ENCODE assay signal across 8 cellular contexts in the genomic region with DNA sequence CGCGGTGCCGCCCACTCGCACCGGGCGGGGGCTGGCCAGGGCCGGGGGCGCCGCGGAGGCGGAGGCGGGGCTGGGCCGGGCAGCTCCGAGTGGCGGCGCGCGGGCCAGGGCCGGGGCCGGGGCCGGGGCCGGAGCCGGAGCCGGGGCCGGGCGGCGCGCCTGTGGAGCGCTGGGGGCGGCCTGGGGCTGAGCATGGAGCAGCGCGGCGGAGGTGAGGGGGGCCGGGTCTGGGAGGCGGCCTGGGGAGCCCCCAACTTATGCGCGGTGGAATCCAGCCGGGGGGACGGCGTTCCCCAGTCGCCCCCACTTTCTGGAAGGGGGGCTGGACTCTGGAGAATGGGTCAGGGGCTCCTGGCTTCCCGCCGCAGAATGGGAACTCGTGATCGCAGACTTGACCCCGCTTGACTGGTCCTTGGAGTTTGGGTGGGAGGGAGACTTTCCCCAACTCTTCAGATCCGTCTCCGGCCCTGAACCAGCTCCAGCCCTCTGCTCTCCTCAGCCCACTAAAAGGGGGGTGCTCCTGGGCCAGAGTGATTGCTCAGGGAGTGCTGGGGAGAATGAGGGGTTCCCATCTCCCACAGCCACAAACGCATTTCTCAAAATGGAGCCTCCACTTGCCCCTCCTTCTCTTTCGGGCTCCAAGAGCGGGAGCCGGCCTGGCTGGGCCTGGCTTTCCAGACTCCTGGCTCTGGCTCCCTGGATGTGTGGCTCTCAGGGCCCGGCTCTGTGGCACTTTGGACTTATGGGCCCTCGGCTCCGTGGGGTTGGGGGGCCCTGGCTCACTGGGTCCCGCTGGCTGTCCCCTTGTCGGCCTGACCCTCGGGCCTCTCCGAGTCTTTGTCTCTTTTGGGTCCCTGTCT. TPM values are rescaled to one million over a fixed set of nuclear protein-coding genes. Genes with fewer than 3 reads are reported as not detected.
DNase-seq lines count a peak whose midpoint lies in the region; TF ChIP-seq lines count a peak whose summit lies in the region.

Gene LZTS2, plus strand, starts transcription at position 67 of the 860 bp plus-strand sequence. CDS start 2,731 bp downstream, outside the sequence.

- peaks cover 8% of the 10 kb centered on the region for H3K36me3 Mint-ChIP-seq in endothelial cell (ENCODE audit: low read depth, unreplicated experiment)

- H3K27me3 Mint-ChIP-seq in endothelial cell (ENCODE audit: unreplicated experiment), result peaks cover 8% of the 10 kb centered on the region

- DNase-seq in NCI-H748 (lab: John Stamatoyannopoulos, UW; ENCODE audit: unreplicated experiment), result peak; percentile 18
- DNase-seq in NCI-H748 treated with DMSO at 0.1 percent for 48 hours (lab: John Stamatoyannopoulos, UW), result no peak
- DNase-seq in Peyer's patch, result no peak
- DNase-seq in endothelial cell (ENCODE audit: low spot score), result peak; percentile 63
- no peak for DNase-seq in ecto neural progenitor cell (ENCODE audit: low spot score)
- DNase-seq in NCI-H2029 treated with DMSO at 0.1 percent for 48 hours (lab: John Stamatoyannopoulos, UW), result no peak

- H3K36me3 ChIP-seq in Peyer's patch (peaks cover 0 to 17% (median 0%) of the 10 kb centered on the region in 3 donors), urinary bladder (ENCODE audit: insufficient read depth) (no peaks in the 10 kb centered on the region)

- TF ChIP-seq CTCF in Peyer's patch (IDR thresholded peaks at IDR 0.05) (no peak), endothelial cell (IDR thresholded peaks at IDR 0.05; ENCODE audit: unreplicated experiment) (no peak)

- H3K27ac Mint-ChIP-seq in endothelial cell (ENCODE audit: unreplicated experiment), result peak within 1 kb of the TSS; percentile 88

- H3K9me3 ChIP-seq in Peyer's patch, result no peaks in the 10 kb centered on the region
- no peaks in the 10 kb centered on the region for H3K9me3 ChIP-seq in mononuclear cell (ENCODE audit: low read depth, low read length)

- H3K4me3 ChIP-seq in Peyer's patch, result peak within 1 kb of the TSS; percentile 75 to 96 (median 79)
- H3K4me3 ChIP-seq in mononuclear cell (ENCODE audit: low read length), result peak within 1 kb of the TSS; percentile 69
- H3K4me3 ChIP-seq in urinary bladder (ENCODE audit: low read depth, low read length), result peak within 1 kb of the TSS; percentile 62

- H3K4me3 Mint-ChIP-seq in endothelial cell (ENCODE audit: unreplicated experiment), result peak within 1 kb of the TSS; percentile 95

- H3K27ac ChIP-seq in Peyer's patch, result peak within 1 kb of the TSS; percentile 95 to 100 (median 96)
- H3K27ac ChIP-seq in urinary bladder (ENCODE audit: low read depth), result peak within 1 kb of the TSS; percentile 100

- no peaks in the 10 kb centered on the region for H3K9me3 Mint-ChIP-seq in endothelial cell (ENCODE audit: unreplicated experiment)

- H3K4me1 ChIP-seq in Peyer's patch (peaks cover 0 to 44% (median 13%) of the 10 kb centered on the region in 4 donors), mononuclear cell (ENCODE audit: insufficient read depth, low read length) (peaks cover 39% of the 10 kb centered on the region), urinary bladder (ENCODE audit: insufficient read depth) (no peaks in the 10 kb centered on the region)

- peaks cover 17% of the 10 kb centered on the region for H3K4me1 Mint-ChIP-seq in endothelial cell (ENCODE audit: unreplicated experiment)

- WGBS in urinary bladder, result 2% methylated on average over 59 of the region's 59 CpGs

- TF ChIP-seq POLR2A in Peyer's patch (IDR thresholded peaks at IDR 0.05), result no peak

- H3K27me3 ChIP-seq in Peyer's patch (no peaks in the 10 kb centered on the region), mononuclear cell (ENCODE audit: insufficient read depth, low read length) (no peaks in the 10 kb centered on the region)

RNA-seq across cellular contexts. Expression of gene LZTS2, which starts in this region (rescaled TPM):
- 10 to 100 TPM; 28.0 to 57.4 (median 47.1) TPM for total RNA-seq in Peyer's patch
- 52.2 TPM for total RNA-seq in endothelial cell (ENCODE audit: unreplicated experiment)
- 8.1 TPM for total RNA-seq in mononuclear cell
- total RNA-seq in urinary bladder, result 35.6 TPM
- polyA plus RNA-seq in urinary bladder, result 142 TPM

Comparison
In these comparisons a context has a peak if more than half of its experiments do, and no peak if none do; other contexts are left out.
1. DNase-seq: peak in NCI-H748 (single experiment) and endothelial cell (single experiment); none in NCI-H748 treated with DMSO at 0.1 percent for 48 hours (single experiment), Peyer's patch (0 of 3), ecto neural progenitor cell (single experiment) and NCI-H2029 treated with DMSO at 0.1 percent for 48 hours (single experiment).
2. Peak in every context shown above with its lines, with median percentiles within 50 percentile points of each other: H3K4me3 ChIP-seq.